8 cellular contexts compared by ENCODE assay signal in the genomic region with DNA sequence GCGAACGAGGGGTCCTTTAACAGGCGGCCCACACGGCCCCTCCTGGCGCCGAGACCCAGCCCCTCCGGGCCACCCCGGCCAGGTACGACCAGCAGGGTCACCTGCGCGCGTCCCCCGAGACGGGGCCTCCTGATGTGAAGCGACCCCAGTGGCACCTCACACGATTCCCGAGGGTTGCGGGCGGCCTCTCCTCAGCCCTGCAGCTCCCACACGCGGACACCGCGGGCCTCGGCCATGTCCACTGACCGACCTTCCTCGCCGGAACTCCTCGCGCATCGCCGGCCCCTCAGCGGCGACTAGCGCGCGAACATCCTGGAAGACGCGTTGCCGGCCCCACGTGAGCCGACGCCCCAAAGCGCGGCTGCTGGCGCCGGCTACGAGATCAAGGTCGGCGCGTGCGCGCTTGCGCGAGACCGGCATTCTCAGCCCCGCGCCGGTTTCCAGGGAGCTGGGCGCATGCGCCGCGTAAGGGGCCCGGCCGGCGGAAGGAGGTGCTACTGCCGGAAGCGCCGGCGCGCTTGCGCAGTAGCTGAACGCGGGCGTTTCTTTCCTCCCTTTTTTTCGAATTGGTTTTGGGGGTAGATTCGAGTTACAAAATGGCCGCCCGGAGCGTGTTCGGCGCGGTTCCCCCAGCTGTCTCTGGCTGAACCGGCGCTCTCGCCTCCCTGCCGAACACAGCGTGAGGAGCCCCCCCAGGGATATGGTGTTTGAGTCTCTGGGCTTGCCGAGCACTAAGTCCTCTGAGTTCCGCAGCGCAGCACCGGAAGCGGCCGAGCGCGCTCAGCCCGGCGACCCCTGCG. TPM values are rescaled to one million over a fixed set of nuclear protein-coding genes. Genes with fewer than 3 reads are reported as not detected.
DNase-seq lines count a peak whose midpoint lies in the region; TF ChIP-seq lines count a peak whose summit lies in the region.

TSS of gene NUP50 (plus strand) at position 509 of the 800 bp plus-strand sequence. CDS start 4,253 bp downstream, outside the sequence.

- H3K27me3 Mint-ChIP-seq in activated naive CD4-positive, alpha-beta T cell treated with anti-CD3 and anti-CD28 coated beads, Interleukin-2, amount 10 ng/mL, durations not matched to agents 7 days and 5 days, result no peaks in the 10 kb centered on the region

- H3K9ac ChIP-seq in SK-N-MC (ENCODE audit: insufficient read length), result peak within 1 kb of the TSS; percentile 91

- H3K4me3 Mint-ChIP-seq in activated naive CD4-positive, alpha-beta T cell treated with anti-CD3 and anti-CD28 coated beads, Interleukin-2, amount 10 ng/mL, durations not matched to agents 7 days and 5 days, result peak within 1 kb of the TSS; percentile 95

- peak within 1 kb of the TSS; percentile 78 for H3K4me3 ChIP-seq in HFF-Myc (replicated peaks; ENCODE audit: low read depth, low read length)
- peak within 1 kb of the TSS; percentile 97 for H3K4me3 ChIP-seq in NB4 (ENCODE audit: low read depth, low read length)
- peak within 1 kb of the TSS; percentile 93 for H3K4me3 ChIP-seq in SK-N-MC

- H3K4me1 Mint-ChIP-seq in activated naive CD4-positive, alpha-beta T cell treated with anti-CD3 and anti-CD28 coated beads, Interleukin-2, amount 10 ng/mL, durations not matched to agents 7 days and 5 days, result peaks cover 66% of the 10 kb centered on the region

- DNase-seq in GM04504 (ENCODE audit: low read depth) (peak; percentile 93), HFF-Myc (ENCODE audit: extremely low read depth, low read depth) (peak; percentile 82), NB4 (ENCODE audit: low read depth) (peak; percentile 96), SK-N-MC (ENCODE audit: low read depth, low spot score) (peak; percentile 39), globus pallidus (ENCODE audit: low spot score) (peak; percentile 93), occipital lobe (lab: John Stamatoyannopoulos, UW) (peak; percentile 82)
- peak; percentile 96 for DNase-seq in activated naive CD4-positive, alpha-beta T cell treated with anti-CD3 and anti-CD28 coated beads, Interleukin-2, amount 10 ng/mL, durations not matched to agents 7 days and 5 days

- no peaks in the 10 kb centered on the region for H3K9me3 Mint-ChIP-seq in activated naive CD4-positive, alpha-beta T cell treated with anti-CD3 and anti-CD28 coated beads, Interleukin-2, amount 10 ng/mL, durations not matched to agents 7 days and 5 days

- peaks cover 43% of the 10 kb centered on the region for H3K36me3 Mint-ChIP-seq in activated naive CD4-positive, alpha-beta T cell treated with anti-CD3 and anti-CD28 coated beads, Interleukin-2, amount 10 ng/mL, durations not matched to agents 7 days and 5 days

- TF ChIP-seq CTCF in HFF-Myc (IDR thresholded peaks at IDR 0.05; ENCODE audit: low read depth, low read length, missing control alignments), result no peak
- TF ChIP-seq CTCF in NB4 (IDR thresholded peaks at IDR 0.05; ENCODE audit: low read depth, low read length), result no peak

- H3K9me3 ChIP-seq in SK-N-MC (ENCODE audit: low read depth, low read length), result no peaks in the 10 kb centered on the region

- CTCF ChIA-PET in activated naive CD4-positive, alpha-beta T cell treated with anti-CD3 and anti-CD28 coated beads, Interleukin-2, amount 10 ng/mL, durations not matched to agents 7 days and 5 days (lab: Charles Lee), result interaction anchor here (0.9 kb wide), 1 partner anchor 9 kb away, joined by 3 read pairs; no protein-coding TSS in a partner anchor

- peaks cover 30% of the 10 kb centered on the region for H3K36me3 ChIP-seq in SK-N-MC (ENCODE audit: insufficient read depth, low read length)

- peak within 1 kb of the TSS; percentile 68; the same call in 1 of the 2 replicates for H3K27ac ChIP-seq in SK-N-MC
- H3K27ac ChIP-seq in temporal lobe (ENCODE audit: low read depth, low read length), result peak within 1 kb of the TSS; percentile 69

- H3K27ac Mint-ChIP-seq in activated naive CD4-positive, alpha-beta T cell treated with anti-CD3 and anti-CD28 coated beads, Interleukin-2, amount 10 ng/mL, durations not matched to agents 7 days and 5 days, result peak within 1 kb of the TSS; percentile 94

- peak; percentile 29 for TF ChIP-seq POLR2A in NB4 (IDR thresholded peaks at IDR 0.05; ENCODE audit: extremely low read depth, insufficient read length)

RNA-seq across cellular contexts. Expression of gene NUP50, which starts in this region (rescaled TPM):
- total RNA-seq in occipital lobe, result 65.4 TPM
- 37.6 TPM for total RNA-seq in temporal lobe

Comparison
In these comparisons a context has a peak if more than half of its experiments do, and no peak if none do; other contexts are left out.
1. Peak in every context shown above with its lines: DNase-seq, H3K4me3 ChIP-seq and H3K27ac ChIP-seq.
2. DNase-seq: peak in every context shown above with its lines; median percentile 96 in NB4; 96 in activated naive CD4-positive, alpha-beta T cell treated with anti-CD3 and anti-CD28 coated beads, Interleukin-2, amount 10 ng/mL, durations not matched to agents 7 days and 5 days; 93 in GM04504; 93 in globus pallidus; 82 in HFF-Myc; 82 in occipital lobe; 39 in SK-N-MC.